Comparison of ENCODE assay signal across 22 cellular contexts in genomic region chr7:140707132-140707531, GRCh38.
"Had no signal": no experiment of that assay in that cellular context is flagged by ENCODE, and none has a peak within 500 bp of the region (broad histone marks: within the 10 kb centered on the region; RNA-seq: fewer than 3 reads in every experiment).

No MANE protein-coding gene starts in this region.

- ATAC-seq: gastroesophageal sphincter; lower lobe of right lung; natural killer cell treated with Interleukin-12 subunit alpha and Interleukin-12 subunit beta and Interleukin-15 and Interleukin-18, amount 100 ng/mL, for 72 hours; pancreas; right cardiac atrium; stimulated activated naive CD8-positive, alpha-beta T cell treated with anti-CD3 and anti-CD28 coated beads, Interleukin-15, Interleukin-2, amounts not matched to agents 100 U/mL and 50 U/mL, for 24 hours had no signal

- DNase-seq: cortex of kidney; dorsolateral prefrontal cortex; effector memory CD4-positive, alpha-beta T cell; esophagus squamous epithelium; foreskin fibroblast; glutamatergic neuron; kidney glomerular epithelial cell; lower lobe of right lung; midbrain; occipital lobe; pancreas; right cardiac atrium; stimulated activated CD4-positive, alpha-beta T cell treated with anti-CD3 and anti-CD28 coated beads, Interleukin-2, amount 100 ng/mL, for 48 hours; stimulated activated naive CD8-positive, alpha-beta T cell treated with anti-CD3 and anti-CD28 coated beads, Interleukin-15, Interleukin-2, amounts not matched to agents 100 U/mL and 50 U/mL, for 24 hours; tibial artery; upper lobe of left lung had no signal

- H3K27ac ChIP-seq: dorsolateral prefrontal cortex, epithelial cell of prostate, esophagus squamous epithelium, gastroesophageal sphincter, lower lobe of right lung, neural progenitor cell, pancreas, tibial artery, upper lobe of left lung, vagina had no signal

- H3K4me3 ChIP-seq: dorsolateral prefrontal cortex, esophagus squamous epithelium, gastroesophageal sphincter, lower lobe of right lung, neural progenitor cell, pancreas, smooth muscle cell, tibial artery, upper lobe of left lung, vagina had no signal

- H3K36me3 ChIP-seq: neural progenitor cell had no signal

- H3K9ac ChIP-seq: neural progenitor cell had no signal

- H3K4me1 ChIP-seq: esophagus squamous epithelium, gastroesophageal sphincter, lower lobe of right lung, neural progenitor cell, pancreas, tibial artery, upper lobe of left lung, vagina had no signal

- H2AFZ ChIP-seq: neural progenitor cell had no signal

- H3K9me3 ChIP-seq: esophagus squamous epithelium, gastroesophageal sphincter, lower lobe of right lung, pancreas, tibial artery, upper lobe of left lung, vagina had no signal

- H3K27me3 ChIP-seq: dorsolateral prefrontal cortex, esophagus squamous epithelium, gastroesophageal sphincter, neural progenitor cell, pancreas, tibial artery, upper lobe of left lung, vagina had no signal

- H3K4me2 ChIP-seq: neural progenitor cell, smooth muscle cell had no signal
